In the genomic region with DNA sequence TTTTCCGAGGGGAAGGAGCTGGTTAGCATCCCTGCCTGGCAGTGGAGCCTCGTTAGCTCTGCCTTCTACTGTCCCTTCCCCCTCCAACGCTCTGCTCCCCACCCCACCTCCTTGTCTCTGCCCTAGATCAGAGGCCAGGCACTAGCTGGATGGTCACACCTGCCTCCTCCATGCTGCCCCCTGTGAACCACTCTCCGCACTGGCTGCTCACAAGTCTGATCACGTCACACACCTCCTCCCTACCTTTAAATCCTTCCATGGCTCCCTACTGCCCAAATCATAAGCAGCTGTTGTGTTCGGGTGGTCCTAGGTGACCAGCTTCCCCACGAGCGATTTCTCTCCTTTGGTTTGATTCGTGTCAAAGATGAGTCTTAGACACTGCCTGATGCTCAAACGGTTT, we compare ENCODE assay signal across 19 cellular contexts.
DNase-seq lines count a peak whose midpoint lies in the region; ATAC-seq and TF ChIP-seq lines count a peak whose summit lies in the region.
"Had no signal": no experiment of that assay in that cellular context is flagged by ENCODE, and none has a peak within 500 bp of the region (broad histone marks: within the 10 kb centered on the region; RNA-seq: fewer than 3 reads in every experiment).

No MANE protein-coding gene starts in this region.

- no peaks in the 10 kb centered on the region for H3K4me1 ChIP-seq in HEK293 (ENCODE audit: control insufficient read depth, insufficient read depth, low read length)
- H3K4me1 ChIP-seq: A549 had no signal

- POLR2A ChIA-PET in HEK293 (lab: Yijun Ruan, JAX), result no interaction called here

- H3K9me3 ChIP-seq in HEK293 (ENCODE audit: control insufficient read depth, insufficient read depth, low read depth, low read length), result no peaks in the 10 kb centered on the region
- H3K9me3 ChIP-seq in SU-DHL-6 (ENCODE audit: insufficient read depth, low read length), result peaks cover 7% of the 10 kb centered on the region; the same call in 1 of the 2 replicates

- H3K9me2 ChIP-seq in SU-DHL-6 (replicated peaks; ENCODE audit: insufficient read depth, low read length), result no peaks in the 10 kb centered on the region

- peaks cover 48% of the 10 kb centered on the region for H3F3A ChIP-seq in SU-DHL-6 (ENCODE audit: insufficient read depth)

- H3K27ac ChIP-seq in HEK293 (ENCODE audit: extremely low read depth, low read depth, low read length), result no peak overlapping the region
- peak overlapping the region; percentile 99 for H3K27ac ChIP-seq in SU-DHL-6 (ENCODE audit: low read depth, low read length)
- H3K27ac ChIP-seq: A549, SK-N-MC had no signal

- H3K27ac Mint-ChIP-seq in glutamatergic neuron (ENCODE audit: unreplicated experiment), result peak overlapping the region; percentile 50
- peak overlapping the region; percentile 26 for H3K27ac Mint-ChIP-seq in stimulated activated memory B cell treated with anti-CD40 and anti-IgM and Interleukin-4, amounts not matched to agents 10 μg/mL and 1 μg/mL and 100 μg/mL, for 72 hours

- peak overlapping the region; percentile 57 for H3K9ac ChIP-seq in SU-DHL-6 (ENCODE audit: low read length)

- H3K27me3 Mint-ChIP-seq in glutamatergic neuron (ENCODE audit: unreplicated experiment), result peaks cover 5% of the 10 kb centered on the region
- peaks cover 13% of the 10 kb centered on the region for H3K27me3 Mint-ChIP-seq in stimulated activated memory B cell treated with anti-CD40 and anti-IgM and Interleukin-4, amounts not matched to agents 10 μg/mL and 1 μg/mL and 100 μg/mL, for 72 hours

- peaks cover 5% of the 10 kb centered on the region for H3K36me3 Mint-ChIP-seq in glutamatergic neuron (ENCODE audit: unreplicated experiment)
- no peaks in the 10 kb centered on the region for H3K36me3 Mint-ChIP-seq in stimulated activated memory B cell treated with anti-CD40 and anti-IgM and Interleukin-4, amounts not matched to agents 10 μg/mL and 1 μg/mL and 100 μg/mL, for 72 hours

- H3K27me3 ChIP-seq in SU-DHL-6 (ENCODE audit: low read length), result no peaks in the 10 kb centered on the region

- ATAC-seq in stimulated activated memory B cell treated with anti-CD40 and anti-IgM and Interleukin-4, amounts not matched to agents 10 μg/mL and 1 μg/mL and 100 μg/mL, for 72 hours, result no peak
- ATAC-seq in HG02571 (IDR thresholded peaks at IDR 0.05; ENCODE audit: unreplicated experiment), result no peak
- ATAC-seq: A549 had no signal

- peaks cover 5% of the 10 kb centered on the region for H3K4me1 Mint-ChIP-seq in glutamatergic neuron (ENCODE audit: low read depth, unreplicated experiment)
- H3K4me1 Mint-ChIP-seq in stimulated activated memory B cell treated with anti-CD40 and anti-IgM and Interleukin-4, amounts not matched to agents 10 μg/mL and 1 μg/mL and 100 μg/mL, for 72 hours, result peaks cover 30% of the 10 kb centered on the region

- no peak overlapping the region for H2AFZ ChIP-seq in SU-DHL-6 (ENCODE audit: low read depth, low read length, severe bottlenecking)

- peak overlapping the region; percentile 48 for H3K4me2 ChIP-seq in SU-DHL-6 (ENCODE audit: low read depth, low read length, poor library complexity, severe bottlenecking)
- H3K4me2 ChIP-seq: A549 had no signal

- no peak overlapping the region for H3K4me3 Mint-ChIP-seq in glutamatergic neuron (ENCODE audit: unreplicated experiment)
- H3K4me3 Mint-ChIP-seq in stimulated activated memory B cell treated with anti-CD40 and anti-IgM and Interleukin-4, amounts not matched to agents 10 μg/mL and 1 μg/mL and 100 μg/mL, for 72 hours, result no peak overlapping the region
- H3K4me3 Mint-ChIP-seq: CD4-positive, alpha-beta memory T cell had no signal

- H3K9me3 Mint-ChIP-seq in glutamatergic neuron (ENCODE audit: unreplicated experiment), result peaks cover 8% of the 10 kb centered on the region
- peaks cover 4% of the 10 kb centered on the region for H3K9me3 Mint-ChIP-seq in stimulated activated memory B cell treated with anti-CD40 and anti-IgM and Interleukin-4, amounts not matched to agents 10 μg/mL and 1 μg/mL and 100 μg/mL, for 72 hours

- no peak for DNase-seq in glutamatergic neuron
- DNase-seq in HuH-7 (ENCODE audit: low spot score), result no peak
- DNase-seq in NCI-H1417 (lab: John Stamatoyannopoulos, UW), result no peak
- DNase-seq: CD4-positive, alpha-beta memory T cell; DMS153; GF-D8; H7; KG1; NCI-H1417 treated with DMSO at 0.1 percent for 48 hours; NCI-H187 treated with DMSO at 0.1 percent for 48 hours; NCI-H345; NCI-H524 treated with DMSO at 0.1 percent for 48 hours; Right ventricle myocardium superior had no signal

- no peak for TF ChIP-seq CTCF in HEK293 (tag by site-specific recombination; IDR thresholded peaks at IDR 0.05)
- no peak for TF ChIP-seq CTCF in SU-DHL-6 (IDR thresholded peaks at IDR 0.05; ENCODE audit: insufficient read depth, low read length, poor library complexity, severe bottlenecking)
- no peak for TF ChIP-seq CTCF in glutamatergic neuron (IDR thresholded peaks at IDR 0.05; ENCODE audit: partially characterized antibody, unreplicated experiment)

- CTCF ChIA-PET in HEK293 (lab: Yijun Ruan, JAX), result interaction anchor here (0.6 kb wide), 1 partner anchor 308 kb away, joined by 3 read pairs; no protein-coding TSS in a partner anchor

- H3K36me3 ChIP-seq in HEK293 (ENCODE audit: control insufficient read depth in 2 of 2, insufficient read depth in 1 of 2, low read length in 2 of 2) (no peaks in the 10 kb centered on the region), SU-DHL-6 (ENCODE audit: low read length) (no peaks in the 10 kb centered on the region)

- H4K20me1 ChIP-seq in SU-DHL-6 (ENCODE audit: low read depth, low read length), result no peaks in the 10 kb centered on the region

- H3K79me2 ChIP-seq in SU-DHL-6 (ENCODE audit: insufficient read depth, low read length), result no peaks in the 10 kb centered on the region

- no peak overlapping the region for H3K4me3 ChIP-seq in HEK293 (ENCODE audit: low read depth, low read length)
- no peak overlapping the region for H3K4me3 ChIP-seq in SU-DHL-6 (ENCODE audit: insufficient read depth, low read length, poor library complexity, severe bottlenecking)
- H3K4me3 ChIP-seq: A549, SK-N-MC had no signal

TF ChIP-seq in HEK293, 187 proteins besides CTCF, POLR2A, EP300 and RAD21:
- TF ChIP-seq ZNF16 (tag by site-specific recombination; IDR thresholded peaks at IDR 0.05; ENCODE audit: low read depth) (peak; percentile 60; the same call in 1 of the 2 replicates), SP7 (tag by site-specific recombination; IDR thresholded peaks at IDR 0.05) (no peak)
- TF ChIP-seq, protein P1, sequence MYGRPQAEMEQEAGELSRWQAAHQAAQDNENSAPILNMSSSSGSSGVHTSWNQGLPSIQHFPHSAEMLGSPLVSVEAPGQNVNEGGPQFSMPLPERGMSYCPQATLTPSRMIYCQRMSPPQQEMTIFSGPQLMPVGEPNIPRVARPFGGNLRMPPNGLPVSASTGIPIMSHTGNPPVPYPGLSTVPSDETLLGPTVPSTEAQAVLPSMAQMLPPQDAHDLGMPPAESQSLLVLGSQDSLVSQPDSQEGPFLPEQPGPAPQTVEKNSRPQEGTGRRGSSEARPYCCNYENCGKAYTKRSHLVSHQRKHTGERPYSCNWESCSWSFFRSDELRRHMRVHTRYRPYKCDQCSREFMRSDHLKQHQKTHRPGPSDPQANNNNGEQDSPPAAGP (tag by site-specific recombination; IDR thresholded peaks at IDR 0.05), result no peak
